ENCODE assay signal across 1 cellular context in the genomic region with DNA sequence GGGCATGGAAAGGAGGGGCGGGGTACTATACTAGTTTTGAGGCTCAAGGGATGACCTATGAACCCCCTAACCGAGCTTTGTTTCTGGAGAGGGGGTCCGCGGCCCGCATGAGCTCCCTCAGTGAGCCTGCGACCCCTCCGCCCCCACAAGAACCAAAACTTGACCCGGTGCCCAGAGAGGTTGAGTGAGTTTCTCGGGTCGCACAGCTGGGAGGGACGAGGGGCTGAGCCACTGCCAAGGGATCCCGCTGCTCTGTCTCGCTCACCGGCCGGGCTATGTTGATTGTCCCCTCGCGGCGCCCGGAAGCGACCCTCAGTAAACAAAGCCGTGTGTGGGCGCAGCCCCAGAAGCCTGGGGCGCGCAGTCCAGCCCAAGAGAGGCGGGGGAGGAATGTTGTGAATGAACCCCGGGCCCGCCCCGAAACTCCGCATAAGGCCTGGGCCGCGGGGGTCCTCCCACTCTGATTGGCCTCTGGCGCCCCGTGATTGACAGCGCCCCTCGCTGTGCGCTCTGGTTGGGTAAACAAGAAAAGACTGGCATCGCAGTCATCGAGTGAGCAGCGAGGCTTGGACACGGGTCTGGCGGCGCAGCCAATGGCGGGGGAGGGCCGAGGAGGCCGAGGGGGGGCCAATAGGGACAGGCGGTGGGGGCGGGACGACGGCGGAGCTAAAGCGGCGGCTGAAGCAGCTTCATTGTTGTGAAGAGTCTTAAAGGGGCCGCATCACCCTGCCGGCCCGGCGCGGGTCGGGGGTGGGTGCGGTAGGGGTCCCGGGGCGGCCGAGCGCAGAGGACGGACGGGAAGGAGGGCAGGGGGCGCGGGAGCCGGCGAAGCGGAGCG.
TF ChIP-seq lines count a peak whose summit lies in the region.

Gene ZSWIM4, plus strand, starts transcription at position 692 of the 838 bp plus-strand sequence. CDS start 206 bp downstream, outside the sequence.

TF ChIP-seq in H1, 55 proteins besides CTCF, POLR2A, EP300 and RAD21 (continues in another document):
- TF ChIP-seq HDAC6 (IDR thresholded peaks at IDR 0.05; ENCODE audit: low read depth, low read length) (no peak), SIX5 (IDR thresholded peaks at IDR 0.05; ENCODE audit: low read depth, low read length) (no peak), RNF2 (IDR thresholded peaks at IDR 0.05; ENCODE audit: borderline replicate concordance, low read depth, low read length, missing control alignments, poor library complexity, severe bottlenecking) (no peak), CTBP2 (IDR thresholded peaks at IDR 0.05; ENCODE audit: borderline replicate concordance, insufficient read depth, insufficient read length, low read length) (no peak), CBX8 (IDR thresholded peaks at IDR 0.05; ENCODE audit: borderline replicate concordance, low read depth, low read length) (no peak), CEBPB (IDR thresholded peaks at IDR 0.05; ENCODE audit: low read depth, low read length) (no peak), SAP30 (IDR thresholded peaks at IDR 0.05; ENCODE audit: insufficient read depth, insufficient replicate concordance, low read length) (no peak), SP2 (IDR thresholded peaks at IDR 0.05; ENCODE audit: low read length) (peak; percentile 94), FOSL1 (IDR thresholded peaks at IDR 0.05; ENCODE audit: insufficient read depth, low read depth, low read length) (no peak), NRF1 (IDR thresholded peaks at IDR 0.05; ENCODE audit: low read depth, low read length) (no peak; the same call in 1 of the 2 replicates), TBP (IDR thresholded peaks at IDR 0.05; ENCODE audit: low read depth, low read length) (peak; percentile 87), CHD2 (IDR thresholded peaks at IDR 0.05; ENCODE audit: low read length) (peak; percentile 95), CREB1 (IDR thresholded peaks at IDR 0.05) (peak; percentile 40; the same call in 1 of the 2 replicates), JUND (IDR thresholded peaks at IDR 0.05; ENCODE audit: low read length) (no peak), KDM5A (IDR thresholded peaks at IDR 0.05; ENCODE audit: low read length) (no peak), SP4 (IDR thresholded peaks at IDR 0.05; ENCODE audit: low read length) (0 out of 2 replicates have a peak, but pooled peaks have one; percentile 78), TAF7 (optimal IDR thresholded peaks at IDR 0.05; ENCODE audit: borderline replicate concordance, low read depth, low read length) (peak; percentile 92), CHD1 (IDR thresholded peaks at IDR 0.05; ENCODE audit: low read depth, low read length) (no peak), HDAC2 (IDR thresholded peaks at IDR 0.05; ENCODE audit: borderline replicate concordance in 1 of 2, low read depth in 2 of 2, low read length in 2 of 2) (peak; percentile 87 to 97; a peak in 2 of 4 replicates), KDM4A (IDR thresholded peaks at IDR 0.05; ENCODE audit: low read depth, low read length, severe bottlenecking) (no peak), EGR1 (IDR thresholded peaks at IDR 0.05; ENCODE audit: borderline replicate concordance, low read depth, low read length) (peak; percentile 89), E2F6 (IDR thresholded peaks at IDR 0.05) (no peak), CHD7 (IDR thresholded peaks at IDR 0.05; ENCODE audit: insufficient replicate concordance, low read length) (no peak), TAF1 (IDR thresholded peaks at IDR 0.05; ENCODE audit: low read depth, low read length) (peak; percentile 93), JUN (IDR thresholded peaks at IDR 0.05; ENCODE audit: low read depth, low read length) (no peak), BCL11A (IDR thresholded peaks at IDR 0.05; ENCODE audit: low read depth in 2 of 2, low read length in 2 of 2) (no peak), TCF12 (IDR thresholded peaks at IDR 0.05; ENCODE audit: low read depth, low read length) (peak; percentile 88), GABPA (IDR thresholded peaks at IDR 0.05; ENCODE audit: borderline replicate concordance, insufficient read depth, low read length) (peak; percentile 51; the same call in 1 of the 2 replicates), SUZ12 (IDR thresholded peaks at IDR 0.05; ENCODE audit: low read length) (no peak), POU5F1 (IDR thresholded peaks at IDR 0.05; ENCODE audit: low read depth, low read length) (no peak), PHF8 (conservative IDR thresholded peaks at IDR 0.05; ENCODE audit: low read depth, low read length) (peak; percentile 18; the same call in 1 of the 2 replicates), ATF2 (IDR thresholded peaks at IDR 0.05; ENCODE audit: low read length) (peak; percentile 53; the same call in 1 of the 2 replicates), KDM1A (IDR thresholded peaks at IDR 0.05; ENCODE audit: borderline replicate concordance, low read length) (peak; percentile 99), EZH2 (IDR thresholded peaks at IDR 0.05; ENCODE audit: low read depth, low read length, severe bottlenecking) (no peak), SP1 (IDR thresholded peaks at IDR 0.05; ENCODE audit: low read depth, low read length) (peak; percentile 99), RFX5 (IDR thresholded peaks at IDR 0.05; ENCODE audit: borderline replicate concordance, low read depth, low read length) (no peak), POLR2AphosphoS5 (IDR thresholded peaks at IDR 0.05; ENCODE audit: low read depth, low read length) (0 out of 2 replicates have a peak, but pooled peaks have one; percentile 49), YY1 (IDR thresholded peaks at IDR 0.05; ENCODE audit: low read depth, low read length) (no peak), RBBP5 (IDR thresholded peaks at IDR 0.05; ENCODE audit: borderline replicate concordance, low read depth, low read length) (0 out of 2 replicates have a peak, but pooled peaks have one; percentile 9), BRCA1 (IDR thresholded peaks at IDR 0.05; ENCODE audit: low read depth, low read length) (no peak), ZNF274 (IDR thresholded peaks at IDR 0.05; ENCODE audit: borderline replicate concordance, extremely low read depth, low read length) (no peak), CBX5 (IDR thresholded peaks at IDR 0.05; ENCODE audit: low read depth, low read length) (no peak), BACH1 (IDR thresholded peaks at IDR 0.05; ENCODE audit: low read length) (peak; percentile 38; the same call in 1 of the 2 replicates), SIRT6 (IDR thresholded peaks at IDR 0.05; ENCODE audit: low read length) (no peak), SIN3A (conservative IDR thresholded peaks at IDR 0.05 in 1 of 2, IDR thresholded peaks at IDR 0.05 in 1 of 2; ENCODE audit: low read depth in 1 of 2, low read length in 2 of 2) (peak; percentile 41 to 47; a peak in 1 of 4 replicates), RXRA (IDR thresholded peaks at IDR 0.05; ENCODE audit: insufficient read depth, low read depth, low read length) (no peak), GTF2F1 (IDR thresholded peaks at IDR 0.05; ENCODE audit: borderline replicate concordance, low read depth, low read length) (no peak), ASH2L (IDR thresholded peaks at IDR 0.05; ENCODE audit: low read length) (peak; percentile 57), MAFK (IDR thresholded peaks at IDR 0.05; ENCODE audit: low read depth, low read length) (no peak), TEAD4 (IDR thresholded peaks at IDR 0.05; ENCODE audit: low read depth, low read length) (peak; percentile 66; the same call in 1 of the 2 replicates), SRF (IDR thresholded peaks at IDR 0.05; ENCODE audit: low read depth, low read length) (peak; percentile 92), USF2 (IDR thresholded peaks at IDR 0.05; ENCODE audit: low read length) (peak; percentile 56)
- TF ChIP-seq, protein P1, sequence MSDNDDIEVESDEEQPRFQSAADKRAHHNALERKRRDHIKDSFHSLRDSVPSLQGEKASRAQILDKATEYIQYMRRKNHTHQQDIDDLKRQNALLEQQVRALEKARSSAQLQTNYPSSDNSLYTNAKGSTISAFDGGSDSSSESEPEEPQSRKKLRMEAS (IDR thresholded peaks at IDR 0.05) = no peak; the same call in 1 of the 2 replicates
- TF ChIP-seq, protein P2, sequence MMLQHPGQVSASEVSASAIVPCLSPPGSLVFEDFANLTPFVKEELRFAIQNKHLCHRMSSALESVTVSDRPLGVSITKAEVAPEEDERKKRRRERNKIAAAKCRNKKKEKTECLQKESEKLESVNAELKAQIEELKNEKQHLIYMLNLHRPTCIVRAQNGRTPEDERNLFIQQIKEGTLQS (IDR thresholded peaks at IDR 0.05; ENCODE audit: insufficient read depth, low read depth, low read length) = no peak
